12 cellular contexts compared by ENCODE assay signal in genomic region chr7:87217983-87218653, GRCh38. TPM values are rescaled to one million over a fixed set of nuclear protein-coding genes. Genes with fewer than 3 reads are reported as not detected.
DNase-seq lines count a peak whose midpoint lies in the region; ATAC-seq and TF ChIP-seq lines count a peak whose summit lies in the region.
"Had no signal": no experiment of that assay in that cellular context is flagged by ENCODE, and none has a peak within 500 bp of the region (broad histone marks: within the 10 kb centered on the region; RNA-seq: fewer than 3 reads in every experiment).

No MANE protein-coding gene starts in this region.

- DNase-seq in activated CD4-positive, alpha-beta T cell treated with anti-CD3 and anti-CD28 coated beads, Interleukin-2, amount 10 ng/mL, durations not matched to agents 24 days and 14 days = peak; percentile 67
- DNase-seq in activated CD4-positive, alpha-beta T cell treated with anti-CD3 and anti-CD28 coated beads for 1 hour = no peak
- no peak for DNase-seq in activated T-helper 2 cell treated with anti-CD3 and anti-CD28 coated beads, Interferon-gamma antibody, Interleukin-2, Interleukin-4, amounts not matched to agents 10 μg/mL and 5 μg/mL and 100 μg/mL, durations not matched to agents 14 hours and 24 hours and 36 hours (ENCODE audit: low spot score)
- peak; percentile 17 for DNase-seq in kidney tubule cell (ENCODE audit: low spot score)
- DNase-seq in suprapubic skin (ENCODE audit: low spot score in 2 of 2) = no peak
- no peak for DNase-seq in AG08395 (ENCODE audit: low spot score)
- no peak for DNase-seq in stimulated activated naive CD4-positive, alpha-beta T cell treated with Interleukin-2 at 50 U/mL for 16 hours (lab: John Stamatoyannopoulos, UW)
- DNase-seq: AML-193; HCEC 1CT; NCI-H510A treated with DMSO at 0.1 percent for 48 hours; stimulated activated CD4-positive, alpha-beta T cell treated with anti-CD3 and anti-CD28 coated beads, Interleukin-15, amount 100 ng/mL, for 24 hours had no signal

- peak overlapping the region; percentile 80 for H3K27ac ChIP-seq in suprapubic skin

- H3K27me3 ChIP-seq in suprapubic skin = no peaks in the 10 kb centered on the region

- peaks cover 48% of the 10 kb centered on the region for H3K4me1 Mint-ChIP-seq in activated CD4-positive, alpha-beta T cell treated with anti-CD3 and anti-CD28 coated beads, Interleukin-2, amount 10 ng/mL, durations not matched to agents 24 days and 14 days
- peaks cover 45% of the 10 kb centered on the region for H3K4me1 Mint-ChIP-seq in activated T-helper 2 cell treated with anti-CD3 and anti-CD28 coated beads, Interferon-gamma antibody, Interleukin-2, Interleukin-4, amounts not matched to agents 10 μg/mL and 5 μg/mL and 100 μg/mL, durations not matched to agents 14 hours and 24 hours and 36 hours (ENCODE audit: low read depth)

- H3K27me3 Mint-ChIP-seq in activated CD4-positive, alpha-beta T cell treated with anti-CD3 and anti-CD28 coated beads, Interleukin-2, amount 10 ng/mL, durations not matched to agents 24 days and 14 days = peaks cover 11% of the 10 kb centered on the region
- H3K27me3 Mint-ChIP-seq in activated T-helper 2 cell treated with anti-CD3 and anti-CD28 coated beads, Interferon-gamma antibody, Interleukin-2, Interleukin-4, amounts not matched to agents 10 μg/mL and 5 μg/mL and 100 μg/mL, durations not matched to agents 14 hours and 24 hours and 36 hours (ENCODE audit: low read depth) = peaks cover 11% of the 10 kb centered on the region

- H3K4me3 Mint-ChIP-seq in activated CD4-positive, alpha-beta T cell treated with anti-CD3 and anti-CD28 coated beads, Interleukin-2, amount 10 ng/mL, durations not matched to agents 24 days and 14 days = peak overlapping the region; percentile 99
- peak overlapping the region; percentile 99 for H3K4me3 Mint-ChIP-seq in activated T-helper 2 cell treated with anti-CD3 and anti-CD28 coated beads, Interferon-gamma antibody, Interleukin-2, Interleukin-4, amounts not matched to agents 10 μg/mL and 5 μg/mL and 100 μg/mL, durations not matched to agents 14 hours and 24 hours and 36 hours (ENCODE audit: low read depth)

- peaks cover 45% of the 10 kb centered on the region for H3K4me1 ChIP-seq in suprapubic skin

- peak overlapping the region; percentile 99 for H3K27ac Mint-ChIP-seq in activated CD4-positive, alpha-beta T cell treated with anti-CD3 and anti-CD28 coated beads, Interleukin-2, amount 10 ng/mL, durations not matched to agents 24 days and 14 days
- peak overlapping the region; percentile 97 for H3K27ac Mint-ChIP-seq in activated T-helper 2 cell treated with anti-CD3 and anti-CD28 coated beads, Interferon-gamma antibody, Interleukin-2, Interleukin-4, amounts not matched to agents 10 μg/mL and 5 μg/mL and 100 μg/mL, durations not matched to agents 14 hours and 24 hours and 36 hours

- no peaks in the 10 kb centered on the region for H3K9me3 Mint-ChIP-seq in activated CD4-positive, alpha-beta T cell treated with anti-CD3 and anti-CD28 coated beads, Interleukin-2, amount 10 ng/mL, durations not matched to agents 24 days and 14 days
- H3K9me3 Mint-ChIP-seq in activated T-helper 2 cell treated with anti-CD3 and anti-CD28 coated beads, Interferon-gamma antibody, Interleukin-2, Interleukin-4, amounts not matched to agents 10 μg/mL and 5 μg/mL and 100 μg/mL, durations not matched to agents 14 hours and 24 hours and 36 hours = no peaks in the 10 kb centered on the region

- intact Hi-C loops in activated CD4-positive, alpha-beta T cell treated with anti-CD3 and anti-CD28 coated beads, Interleukin-2, amount 10 ng/mL, durations not matched to agents 24 days and 14 days (cut with micrococcal nuclease) = loop anchor here (1.0 to 10.0 kb wide), 7 partner anchors 19 to 1746 kb away; partner anchors contain the start of genes DBF4, RUNDC3B and SLC25A40
- intact Hi-C loops in activated T-helper 2 cell treated with anti-CD3 and anti-CD28 coated beads, Interferon-gamma antibody, Interleukin-2, Interleukin-4, amounts not matched to agents 10 μg/mL and 5 μg/mL and 100 μg/mL, durations not matched to agents 14 hours and 24 hours and 36 hours (cut with micrococcal nuclease) = loop anchor here (2.0 to 5.0 kb wide), 3 partner anchors 15 to 409 kb away; partner anchors contain the start of gene RUNDC3B

- no peaks in the 10 kb centered on the region for H3K36me3 ChIP-seq in suprapubic skin

- no peak for TF ChIP-seq CTCF in suprapubic skin (IDR thresholded peaks at IDR 0.05)

- WGBS in suprapubic skin = 51% methylated on average over 9 of the region's 9 CpGs

- peak overlapping the region; percentile 67 for H3K4me3 ChIP-seq in suprapubic skin

- no peaks in the 10 kb centered on the region for H3K9me3 ChIP-seq in suprapubic skin

- no peak for TF ChIP-seq EP300 in suprapubic skin (IDR thresholded peaks at IDR 0.05)

- no peak for ATAC-seq in HG03460 (IDR thresholded peaks at IDR 0.05; ENCODE audit: unreplicated experiment)

- no peak for TF ChIP-seq POLR2A in suprapubic skin (IDR thresholded peaks at IDR 0.05)

- peaks cover 27% of the 10 kb centered on the region for H3K36me3 Mint-ChIP-seq in activated CD4-positive, alpha-beta T cell treated with anti-CD3 and anti-CD28 coated beads, Interleukin-2, amount 10 ng/mL, durations not matched to agents 24 days and 14 days (ENCODE audit: low read depth)
- H3K36me3 Mint-ChIP-seq in activated T-helper 2 cell treated with anti-CD3 and anti-CD28 coated beads, Interferon-gamma antibody, Interleukin-2, Interleukin-4, amounts not matched to agents 10 μg/mL and 5 μg/mL and 100 μg/mL, durations not matched to agents 14 hours and 24 hours and 36 hours (ENCODE audit: low read depth) = peaks cover 31% of the 10 kb centered on the region

RNA-seq across cellular contexts. Expression of gene TMEM243, which starts 1.4 kb away (rescaled TPM):
- total RNA-seq in activated CD4-positive, alpha-beta T cell treated with anti-CD3 and anti-CD28 coated beads, Interleukin-2, amount 10 ng/mL, durations not matched to agents 24 days and 14 days = 46.1 and 48.0 TPM in 2 replicates
- total RNA-seq in activated T-helper 2 cell treated with anti-CD3 and anti-CD28 coated beads, Interferon-gamma antibody, Interleukin-2, Interleukin-4, amounts not matched to agents 10 μg/mL and 5 μg/mL and 100 μg/mL, durations not matched to agents 14 hours and 24 hours and 36 hours = 41.8 and 43.8 TPM in 2 replicates
- 10 to 100 TPM; 27.7 to 76.0 (median 39.2) TPM for total RNA-seq in suprapubic skin

Comparison
In these comparisons a context has a peak if more than half of its experiments do, and no peak if none do; other contexts are left out.
1. DNase-seq: peak in activated CD4-positive, alpha-beta T cell treated with anti-CD3 and anti-CD28 coated beads, Interleukin-2, amount 10 ng/mL, durations not matched to agents 24 days and 14 days (single experiment) and kidney tubule cell (single experiment); none in activated CD4-positive, alpha-beta T cell treated with anti-CD3 and anti-CD28 coated beads for 1 hour (single experiment), activated T-helper 2 cell treated with anti-CD3 and anti-CD28 coated beads, Interferon-gamma antibody, Interleukin-2, Interleukin-4, amounts not matched to agents 10 μg/mL and 5 μg/mL and 100 μg/mL, durations not matched to agents 14 hours and 24 hours and 36 hours (single experiment), suprapubic skin (0 of 2), AG08395 (single experiment) and stimulated activated naive CD4-positive, alpha-beta T cell treated with Interleukin-2 at 50 U/mL for 16 hours (single experiment).